In the genomic region with DNA sequence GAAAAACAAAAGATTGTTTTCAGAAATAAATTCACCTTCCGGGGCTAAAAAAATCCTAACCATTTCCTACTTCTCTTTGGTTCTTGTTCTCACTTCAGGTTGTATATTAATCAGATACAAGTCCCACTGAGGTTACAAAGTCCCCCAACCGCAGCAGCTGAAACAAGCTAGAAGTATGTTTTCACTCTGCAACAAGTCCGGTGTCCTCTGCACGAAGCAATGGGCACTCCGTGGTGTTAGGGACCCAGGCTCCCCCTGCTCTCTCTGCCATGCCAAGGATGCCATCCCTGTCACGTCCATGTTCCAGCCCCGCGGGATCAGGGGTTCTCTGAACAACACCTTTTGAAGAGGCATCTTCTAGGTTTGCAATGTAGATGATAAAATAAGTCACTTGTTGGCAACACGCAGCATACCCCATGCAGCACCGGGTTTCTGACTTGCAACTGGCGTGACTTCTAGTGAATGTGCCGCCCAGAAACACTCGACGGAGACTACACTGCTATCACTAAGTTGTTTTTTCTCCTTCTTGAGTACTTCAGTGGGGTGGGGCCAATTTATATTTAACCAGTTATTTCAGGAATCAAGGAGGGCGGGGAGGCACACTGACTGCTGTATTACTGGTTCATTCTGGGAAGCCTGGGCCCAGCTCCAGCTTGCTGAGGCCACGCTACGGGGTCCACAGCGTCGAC, we compare ENCODE assay signal across 1 cellular context.
TF ChIP-seq lines count a peak whose summit lies in the region.

No MANE protein-coding gene starts in this region.

TF ChIP-seq in SK-N-SH, 30 proteins besides CTCF, POLR2A, EP300 and RAD21 (continued from another document):
- TF ChIP-seq, protein P1, sequence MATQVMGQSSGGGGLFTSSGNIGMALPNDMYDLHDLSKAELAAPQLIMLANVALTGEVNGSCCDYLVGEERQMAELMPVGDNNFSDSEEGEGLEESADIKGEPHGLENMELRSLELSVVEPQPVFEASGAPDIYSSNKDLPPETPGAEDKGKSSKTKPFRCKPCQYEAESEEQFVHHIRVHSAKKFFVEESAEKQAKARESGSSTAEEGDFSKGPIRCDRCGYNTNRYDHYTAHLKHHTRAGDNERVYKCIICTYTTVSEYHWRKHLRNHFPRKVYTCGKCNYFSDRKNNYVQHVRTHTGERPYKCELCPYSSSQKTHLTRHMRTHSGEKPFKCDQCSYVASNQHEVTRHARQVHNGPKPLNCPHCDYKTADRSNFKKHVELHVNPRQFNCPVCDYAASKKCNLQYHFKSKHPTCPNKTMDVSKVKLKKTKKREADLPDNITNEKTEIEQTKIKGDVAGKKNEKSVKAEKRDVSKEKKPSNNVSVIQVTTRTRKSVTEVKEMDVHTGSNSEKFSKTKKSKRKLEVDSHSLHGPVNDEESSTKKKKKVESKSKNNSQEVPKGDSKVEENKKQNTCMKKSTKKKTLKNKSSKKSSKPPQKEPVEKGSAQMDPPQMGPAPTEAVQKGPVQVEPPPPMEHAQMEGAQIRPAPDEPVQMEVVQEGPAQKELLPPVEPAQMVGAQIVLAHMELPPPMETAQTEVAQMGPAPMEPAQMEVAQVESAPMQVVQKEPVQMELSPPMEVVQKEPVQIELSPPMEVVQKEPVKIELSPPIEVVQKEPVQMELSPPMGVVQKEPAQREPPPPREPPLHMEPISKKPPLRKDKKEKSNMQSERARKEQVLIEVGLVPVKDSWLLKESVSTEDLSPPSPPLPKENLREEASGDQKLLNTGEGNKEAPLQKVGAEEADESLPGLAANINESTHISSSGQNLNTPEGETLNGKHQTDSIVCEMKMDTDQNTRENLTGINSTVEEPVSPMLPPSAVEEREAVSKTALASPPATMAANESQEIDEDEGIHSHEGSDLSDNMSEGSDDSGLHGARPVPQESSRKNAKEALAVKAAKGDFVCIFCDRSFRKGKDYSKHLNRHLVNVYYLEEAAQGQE (IDR thresholded peaks at IDR 0.05; ENCODE audit: low read depth, low read length): no peak
- no peak for TF ChIP-seq FOXM1 (IDR thresholded peaks at IDR 0.05; ENCODE audit: low read depth)
- TF ChIP-seq NFIC (IDR thresholded peaks at IDR 0.05; ENCODE audit: borderline replicate concordance): no peak
- TF ChIP-seq, protein P2, sequence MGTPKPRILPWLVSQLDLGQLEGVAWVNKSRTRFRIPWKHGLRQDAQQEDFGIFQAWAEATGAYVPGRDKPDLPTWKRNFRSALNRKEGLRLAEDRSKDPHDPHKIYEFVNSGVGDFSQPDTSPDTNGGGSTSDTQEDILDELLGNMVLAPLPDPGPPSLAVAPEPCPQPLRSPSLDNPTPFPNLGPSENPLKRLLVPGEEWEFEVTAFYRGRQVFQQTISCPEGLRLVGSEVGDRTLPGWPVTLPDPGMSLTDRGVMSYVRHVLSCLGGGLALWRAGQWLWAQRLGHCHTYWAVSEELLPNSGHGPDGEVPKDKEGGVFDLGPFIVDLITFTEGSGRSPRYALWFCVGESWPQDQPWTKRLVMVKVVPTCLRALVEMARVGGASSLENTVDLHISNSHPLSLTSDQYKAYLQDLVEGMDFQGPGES (IDR thresholded peaks at IDR 0.05; ENCODE audit: low read depth, low read length): no peak
- no peak for TF ChIP-seq TEAD4 (IDR thresholded peaks at IDR 0.05; ENCODE audit: borderline replicate concordance, insufficient read depth)
- no peak for TF ChIP-seq MXI1 (IDR thresholded peaks at IDR 0.05; ENCODE audit: low read depth, low read length)
- TF ChIP-seq, protein P3, sequence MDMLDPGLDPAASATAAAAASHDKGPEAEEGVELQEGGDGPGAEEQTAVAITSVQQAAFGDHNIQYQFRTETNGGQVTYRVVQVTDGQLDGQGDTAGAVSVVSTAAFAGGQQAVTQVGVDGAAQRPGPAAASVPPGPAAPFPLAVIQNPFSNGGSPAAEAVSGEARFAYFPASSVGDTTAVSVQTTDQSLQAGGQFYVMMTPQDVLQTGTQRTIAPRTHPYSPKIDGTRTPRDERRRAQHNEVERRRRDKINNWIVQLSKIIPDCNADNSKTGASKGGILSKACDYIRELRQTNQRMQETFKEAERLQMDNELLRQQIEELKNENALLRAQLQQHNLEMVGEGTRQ (IDR thresholded peaks at IDR 0.05; ENCODE audit: borderline replicate concordance, low read depth, low read length): no peak
- TF ChIP-seq CHD2 (IDR thresholded peaks at IDR 0.05; ENCODE audit: low read length, partially characterized antibody): no peak
- TF ChIP-seq POLR2AphosphoS5 (IDR thresholded peaks at IDR 0.05; ENCODE audit: low read depth, low read length): no peak
- no peak for TF ChIP-seq RFX5 (IDR thresholded peaks at IDR 0.05; ENCODE audit: low read length)
- no peak for TF ChIP-seq SMC3 (IDR thresholded peaks at IDR 0.05; ENCODE audit: low read depth, low read length)
- TF ChIP-seq, protein P4, sequence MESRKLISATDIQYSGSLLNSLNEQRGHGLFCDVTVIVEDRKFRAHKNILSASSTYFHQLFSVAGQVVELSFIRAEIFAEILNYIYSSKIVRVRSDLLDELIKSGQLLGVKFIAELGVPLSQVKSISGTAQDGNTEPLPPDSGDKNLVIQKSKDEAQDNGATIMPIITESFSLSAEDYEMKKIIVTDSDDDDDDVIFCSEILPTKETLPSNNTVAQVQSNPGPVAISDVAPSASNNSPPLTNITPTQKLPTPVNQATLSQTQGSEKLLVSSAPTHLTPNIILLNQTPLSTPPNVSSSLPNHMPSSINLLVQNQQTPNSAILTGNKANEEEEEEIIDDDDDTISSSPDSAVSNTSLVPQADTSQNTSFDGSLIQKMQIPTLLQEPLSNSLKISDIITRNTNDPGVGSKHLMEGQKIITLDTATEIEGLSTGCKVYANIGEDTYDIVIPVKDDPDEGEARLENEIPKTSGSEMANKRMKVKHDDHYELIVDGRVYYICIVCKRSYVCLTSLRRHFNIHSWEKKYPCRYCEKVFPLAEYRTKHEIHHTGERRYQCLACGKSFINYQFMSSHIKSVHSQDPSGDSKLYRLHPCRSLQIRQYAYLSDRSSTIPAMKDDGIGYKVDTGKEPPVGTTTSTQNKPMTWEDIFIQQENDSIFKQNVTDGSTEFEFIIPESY (IDR thresholded peaks at IDR 0.05; ENCODE audit: borderline replicate concordance, low read depth): no peak
- no peak for TF ChIP-seq NRF1 (IDR thresholded peaks at IDR 0.05; ENCODE audit: low read depth, low read length)
TF ChIP-seq in SK-N-SH: peak in this region for 0.
